ENCODE assay signal across 8 cellular contexts in genomic region chr20:44967207-44967807, GRCh38. TPM values are rescaled to one million over a fixed set of nuclear protein-coding genes. Genes with fewer than 3 reads are reported as not detected.
A peak's percentile ranks its signal among the peaks of the same experiment; 100 is the strongest.
DNase-seq lines count a peak whose midpoint lies in the region; ATAC-seq and TF ChIP-seq lines count a peak whose summit lies in the region.

No MANE protein-coding gene starts in this region.

- peak overlapping the region; percentile 97 for H3K4me3 ChIP-seq in CD4-positive, CD25-positive, alpha-beta regulatory T cell (ENCODE audit: low read depth, low read length)
- H3K4me3 ChIP-seq in Karpas-422 (ENCODE audit: low read length) (peak overlapping the region; percentile 82), fibroblast of the aortic adventitia (ENCODE audit: low read depth, low read length) (peak overlapping the region; percentile 96)

- H2AFZ ChIP-seq in Karpas-422 (ENCODE audit: low read length): no peak overlapping the region

- CTCF ChIA-PET in activated CD8-positive, alpha-beta T cell treated with anti-CD3 and anti-CD28 coated beads for 36 hours (lab: Charles Lee): interaction anchor here (0.7 to 1.7 kb wide), 5 partner anchors 11 to 43 kb away, joined by 3 to 6 read pairs (median 4); no protein-coding TSS in a partner anchor

- peak overlapping the region; percentile 94 to 97 (median 96) for H3K27ac Mint-ChIP-seq in CD4-positive, CD25-positive, alpha-beta regulatory T cell
- peak overlapping the region; percentile 99 for H3K27ac Mint-ChIP-seq in activated CD8-positive, alpha-beta T cell treated with anti-CD3 and anti-CD28 coated beads for 36 hours

- H3K36me3 Mint-ChIP-seq in CD4-positive, CD25-positive, alpha-beta regulatory T cell: peaks cover 33% of the 10 kb centered on the region
- H3K36me3 Mint-ChIP-seq in activated CD8-positive, alpha-beta T cell treated with anti-CD3 and anti-CD28 coated beads for 36 hours (ENCODE audit: low read depth): peaks cover 43% of the 10 kb centered on the region

- peaks cover 10% of the 10 kb centered on the region; the same call in 1 of the 2 replicates for H4K20me1 ChIP-seq in Karpas-422 (ENCODE audit: insufficient read depth, low read depth, low read length)

- peaks cover 6% of the 10 kb centered on the region for H3K36me3 ChIP-seq in CD4-positive, CD25-positive, alpha-beta regulatory T cell (ENCODE audit: control insufficient read depth, insufficient read depth, low read length)
- peaks cover 5% of the 10 kb centered on the region for H3K36me3 ChIP-seq in Karpas-422 (ENCODE audit: insufficient read depth, low read length)

- H3K9me3 ChIP-seq in CD4-positive, CD25-positive, alpha-beta regulatory T cell (ENCODE audit: control insufficient read depth in 2 of 2, low read length in 2 of 2): no peaks in the 10 kb centered on the region
- H3K9me3 ChIP-seq in Karpas-422 (ENCODE audit: low read length): no peaks in the 10 kb centered on the region

- TF ChIP-seq CTCF in activated CD8-positive, alpha-beta T cell treated with anti-CD3 and anti-CD28 coated beads for 36 hours (IDR thresholded peaks at IDR 0.05): no peak
- no peak for TF ChIP-seq CTCF in fibroblast of the aortic adventitia (IDR thresholded peaks at IDR 0.05; ENCODE audit: insufficient read depth, low read length)

- H3K9me2 ChIP-seq in Karpas-422 (replicated peaks; ENCODE audit: insufficient read depth, low read length): no peaks in the 10 kb centered on the region

- intact Hi-C loops in activated CD8-positive, alpha-beta T cell treated with anti-CD3 and anti-CD28 coated beads for 36 hours (cut with micrococcal nuclease): no loop called here

- H3K9ac ChIP-seq in Karpas-422 (ENCODE audit: low read length): peak overlapping the region; percentile 96

- H3K4me1 Mint-ChIP-seq in CD4-positive, CD25-positive, alpha-beta regulatory T cell: peaks cover 15 to 53% (median 36%) of the 10 kb centered on the region in 4 donors
- H3K4me1 Mint-ChIP-seq in activated CD8-positive, alpha-beta T cell treated with anti-CD3 and anti-CD28 coated beads for 36 hours (ENCODE audit: low read depth): peaks cover 56% of the 10 kb centered on the region

- peak overlapping the region; percentile 84 for H3K27ac ChIP-seq in CD4-positive, CD25-positive, alpha-beta regulatory T cell (ENCODE audit: insufficient read depth, low read length, poor library complexity, severe bottlenecking)
- H3K27ac ChIP-seq in Karpas-422 (ENCODE audit: low read length): peak overlapping the region; percentile 79

- ATAC-seq in CD4-positive, CD25-positive, alpha-beta regulatory T cell (ENCODE audit: low read depth in 2 of 2): peak; percentile 26 to 40
- peak; percentile 16 for ATAC-seq in activated CD8-positive, alpha-beta T cell treated with anti-CD3 and anti-CD28 coated beads for 36 hours
- ATAC-seq in GM21737 (IDR thresholded peaks at IDR 0.05; ENCODE audit: unreplicated experiment) (no peak), HG02938 (IDR thresholded peaks at IDR 0.05; ENCODE audit: unreplicated experiment) (no peak), HG03280 (IDR thresholded peaks at IDR 0.05; ENCODE audit: unreplicated experiment) (no peak)

- H3K4me2 ChIP-seq in Karpas-422 (ENCODE audit: low read depth, low read length, poor library complexity, severe bottlenecking): peak overlapping the region; percentile 87

- peaks cover 0 to 1% (median 0%) of the 10 kb centered on the region in 7 donors for H3K9me3 Mint-ChIP-seq in CD4-positive, CD25-positive, alpha-beta regulatory T cell
- peaks cover 2% of the 10 kb centered on the region for H3K9me3 Mint-ChIP-seq in activated CD8-positive, alpha-beta T cell treated with anti-CD3 and anti-CD28 coated beads for 36 hours

- peak overlapping the region; percentile 96 to 98 (median 97) for H3K4me3 Mint-ChIP-seq in CD4-positive, CD25-positive, alpha-beta regulatory T cell
- H3K4me3 Mint-ChIP-seq in activated CD8-positive, alpha-beta T cell treated with anti-CD3 and anti-CD28 coated beads for 36 hours: peak overlapping the region; percentile 100

- no peaks in the 10 kb centered on the region for H3K27me3 ChIP-seq in CD4-positive, CD25-positive, alpha-beta regulatory T cell (ENCODE audit: control insufficient read depth, insufficient read depth, low read length)
- H3K27me3 ChIP-seq in Karpas-422 (ENCODE audit: low read length): no peaks in the 10 kb centered on the region

- H3K79me2 ChIP-seq in Karpas-422 (ENCODE audit: low read length): peaks cover 60% of the 10 kb centered on the region

- DNase-seq in CD4-positive, CD25-positive, alpha-beta regulatory T cell: peak; percentile 28 to 79 (median 58)
- peak; percentile 89 for DNase-seq in Karpas-422
- DNase-seq in activated CD8-positive, alpha-beta T cell treated with anti-CD3 and anti-CD28 coated beads for 36 hours: peak; percentile 44
- peak; percentile 4 for DNase-seq in fibroblast of the aortic adventitia (ENCODE audit: low read depth)
- DNase-seq in pons (ENCODE audit: low spot score): peak; percentile 62

- POLR2A ChIA-PET in activated CD8-positive, alpha-beta T cell treated with anti-CD3 and anti-CD28 coated beads for 36 hours (lab: Charles Lee): interaction anchor here (0.6 to 6.6 kb wide), 12 partner anchors 8 to 151 kb away, joined by 3 to 55 read pairs (median 6); partner anchors contain the start of gene TOMM34

- H3K4me1 ChIP-seq in CD4-positive, CD25-positive, alpha-beta regulatory T cell (ENCODE audit: control insufficient read depth, insufficient read depth, low read length, poor library complexity, severe bottlenecking): peaks cover 41% of the 10 kb centered on the region
- H3K4me1 ChIP-seq in Karpas-422 (ENCODE audit: low read length): peaks cover 67% of the 10 kb centered on the region

- H3K27me3 Mint-ChIP-seq in CD4-positive, CD25-positive, alpha-beta regulatory T cell: no peaks in the 10 kb centered on the region
- H3K27me3 Mint-ChIP-seq in activated CD8-positive, alpha-beta T cell treated with anti-CD3 and anti-CD28 coated beads for 36 hours: no peaks in the 10 kb centered on the region

RNA-seq across cellular contexts. Expression of gene STK4, which starts 1.0 kb away (rescaled TPM):
- 375 TPM for total RNA-seq in CD4-positive, CD25-positive, alpha-beta regulatory T cell
- polyA plus RNA-seq in CD4-positive, CD25-positive, alpha-beta regulatory T cell: 100 to 1,000 TPM; 211 to 254 (median 227) TPM
- 60.8 and 89.0 TPM in 2 replicates for total RNA-seq in Karpas-422 (2014; rRNA removed; shearing (Covaris generic); ENCODE audit: low replicate concordance)
- total RNA-seq in activated CD8-positive, alpha-beta T cell treated with anti-CD3 and anti-CD28 coated beads for 36 hours: 100 to 1,000 TPM; 154 to 165 TPM
- total RNA-seq in fibroblast of the aortic adventitia (ENCODE audit: low replicate concordance): 20.8 and 41.6 TPM in 2 replicates

RNA-seq across cellular contexts. Expression of gene TOMM34, which starts 7.1 kb away (rescaled TPM):
- 10.7 TPM for total RNA-seq in CD4-positive, CD25-positive, alpha-beta regulatory T cell
- 10 to 100 TPM; 13.8 to 24.2 (median 23.0) TPM for polyA plus RNA-seq in CD4-positive, CD25-positive, alpha-beta regulatory T cell
- 29.4 and 42.7 TPM in 2 replicates for total RNA-seq in Karpas-422 (2014; rRNA removed; shearing (Covaris generic); ENCODE audit: low replicate concordance)
- 10 to 100 TPM; 60.5 to 62.4 TPM for total RNA-seq in activated CD8-positive, alpha-beta T cell treated with anti-CD3 and anti-CD28 coated beads for 36 hours
- total RNA-seq in fibroblast of the aortic adventitia (ENCODE audit: low replicate concordance): 7.0 and 29.3 TPM in 2 replicates

RNA-seq across cellular contexts. Expression of gene PABPC1L, which starts 57.4 kb away (rescaled TPM):
- 66.1 TPM for total RNA-seq in CD4-positive, CD25-positive, alpha-beta regulatory T cell
- polyA plus RNA-seq in CD4-positive, CD25-positive, alpha-beta regulatory T cell: under 1 TPM in 2 of 4 donors, not detected in 2; 0.12 to 0.68 TPM
- 68.3 and 81.0 TPM in 2 replicates for total RNA-seq in Karpas-422 (2014; rRNA removed; shearing (Covaris generic); ENCODE audit: low replicate concordance)
- total RNA-seq in activated CD8-positive, alpha-beta T cell treated with anti-CD3 and anti-CD28 coated beads for 36 hours: 10 to 100 TPM; 88.4 to 93.8 TPM
- total RNA-seq in fibroblast of the aortic adventitia (ENCODE audit: low replicate concordance): 7.9 and 13.8 TPM in 2 replicates

Comparison
In these comparisons a context has a peak if more than half of its experiments do, and no peak if none do; other contexts are left out.
1. ATAC-seq: peak in CD4-positive, CD25-positive, alpha-beta regulatory T cell (2 of 2) and activated CD8-positive, alpha-beta T cell treated with anti-CD3 and anti-CD28 coated beads for 36 hours (single experiment); none in GM21737 (single experiment), HG02938 (single experiment) and HG03280 (single experiment).
2. DNase-seq: peak in every context shown above with its lines; median percentile 89 in Karpas-422; 62 in pons; 58 in CD4-positive, CD25-positive, alpha-beta regulatory T cell; 44 in activated CD8-positive, alpha-beta T cell treated with anti-CD3 and anti-CD28 coated beads for 36 hours; 4 in fibroblast of the aortic adventitia.
3. Peak in every context shown above with its lines, with median percentiles within 50 percentile points of each other: H3K4me3 ChIP-seq.